ENCODE assay signal across 23 cellular contexts in the genomic region with DNA sequence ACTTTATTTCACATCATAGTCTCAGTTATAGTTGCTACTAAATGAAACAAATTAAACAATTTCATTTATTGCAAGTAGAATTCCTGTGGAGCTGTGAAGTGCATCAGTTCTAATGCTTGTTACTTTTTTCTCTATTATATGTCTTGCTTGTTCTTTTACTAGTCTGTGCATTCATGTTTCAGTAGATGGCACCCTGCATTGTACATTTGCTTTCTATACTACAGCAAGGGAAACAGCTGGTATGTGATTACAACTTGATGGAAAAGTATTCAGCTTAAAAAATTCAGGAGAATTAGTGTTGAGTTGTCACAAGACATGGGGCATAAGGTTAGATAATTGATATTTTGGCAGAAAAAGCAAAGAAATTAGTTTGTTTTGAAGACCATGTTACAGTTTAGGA.
"Had no signal": no experiment of that assay in that cellular context is flagged by ENCODE, and none has a peak within 500 bp of the region (broad histone marks: within the 10 kb centered on the region; RNA-seq: fewer than 3 reads in every experiment).

No MANE protein-coding gene starts in this region.

- H3K27me3 ChIP-seq: adrenal gland, breast epithelium, gastrocnemius medialis, right atrium auricular region, thyroid gland had no signal

- ATAC-seq: activated CD4-positive, CD25-positive, alpha-beta regulatory T cell treated with anti-CD3 and anti-CD28 coated beads, Interleukin-2, amount 50 U/mL, for 24 hours; activated naive CD4-positive, alpha-beta T cell treated with anti-CD3 and anti-CD28 coated beads, Interleukin-2, amount 50 U/mL, for 72 hours; esophagus mucosa; gastrocnemius medialis; left lobe of liver had no signal

- H3K9me3 ChIP-seq: adrenal gland, breast epithelium, gastrocnemius medialis, right atrium auricular region, thyroid gland had no signal

- H3K27ac ChIP-seq: adrenal gland, breast epithelium, right atrium auricular region, thyroid gland had no signal

- H3K4me1 ChIP-seq: breast epithelium had no signal

- H3K36me3 ChIP-seq: breast epithelium had no signal

- H3K9me3 Mint-ChIP-seq: activated naive CD4-positive, alpha-beta T cell treated with anti-CD3 and anti-CD28 coated beads, Interleukin-2, amount 50 U/mL, for 72 hours; activated T-helper 1 cell treated with anti-CD3 and anti-CD28 coated beads, Interleukin-12 subunit alpha, Interleukin-12 subunit beta, Interleukin-2, Interleukin-4 antibody, amounts not matched to agents 30 ng/mL and 10 ng/mL and 1 ng/mL, durations not matched to agents 14 hours and 24 hours and 36 hours; nephron had no signal

- DNase-seq: activated CD8-positive, alpha-beta memory T cell treated with anti-CD3 and anti-CD28 coated beads for 24 hours; activated gamma-delta T cell treated with Interleukin-2 at 50 U/mL for 16 hours; adrenal gland; effector CD8-positive, alpha-beta T cell; gastrocnemius medialis; kidney; occipital lobe; stimulated activated CD4-positive, alpha-beta T cell treated with anti-CD3 and anti-CD28 coated beads, Interleukin-12 subunit alpha, Interleukin-12 subunit beta, amount 100 ng/mL, for 4 hours; stimulated activated CD4-positive, alpha-beta T cell treated with anti-CD3 and anti-CD28 coated beads, Interleukin-1b, Interleukin-23, amount 100 ng/mL, for 48 hours; stimulated activated CD8-positive, alpha-beta memory T cell treated with anti-CD3 and anti-CD28 coated beads, Interleukin-4, amount 100 ng/mL, for 48 hours; stimulated activated naive CD4-positive, alpha-beta T cell; T1000; thyroid gland had no signal

- H3K4me3 ChIP-seq: adrenal gland, breast epithelium, gastrocnemius medialis, lung, right atrium auricular region, thyroid gland had no signal

- H3K4me3 Mint-ChIP-seq: activated T-helper 1 cell treated with anti-CD3 and anti-CD28 coated beads, Interleukin-12 subunit alpha, Interleukin-12 subunit beta, Interleukin-2, Interleukin-4 antibody, amounts not matched to agents 30 ng/mL and 10 ng/mL and 1 ng/mL, durations not matched to agents 14 hours and 24 hours and 36 hours; nephron had no signal

- H3K27ac Mint-ChIP-seq: activated naive CD4-positive, alpha-beta T cell treated with anti-CD3 and anti-CD28 coated beads, Interleukin-2, amount 50 U/mL, for 72 hours; activated T-helper 1 cell treated with anti-CD3 and anti-CD28 coated beads, Interleukin-12 subunit alpha, Interleukin-12 subunit beta, Interleukin-2, Interleukin-4 antibody, amounts not matched to agents 30 ng/mL and 10 ng/mL and 1 ng/mL, durations not matched to agents 14 hours and 24 hours and 36 hours; nephron; progenitor cell of endocrine pancreas had no signal
